Comparison of ENCODE assay signal across 1 cellular context in genomic region chr17:50268632-50269287, GRCh38.
TF ChIP-seq lines count a peak whose summit lies in the region.

No MANE protein-coding gene starts in this region.

TF ChIP-seq in H1, 55 proteins besides CTCF, POLR2A, EP300 and RAD21:
- TF ChIP-seq EZH2 (IDR thresholded peaks at IDR 0.05; ENCODE audit: low read depth, low read length, severe bottlenecking), result no peak
- TF ChIP-seq CTBP2 (IDR thresholded peaks at IDR 0.05; ENCODE audit: borderline replicate concordance, insufficient read depth, insufficient read length, low read length), result no peak
- no peak for TF ChIP-seq SIRT6 (IDR thresholded peaks at IDR 0.05; ENCODE audit: low read length)
- no peak for TF ChIP-seq TBP (IDR thresholded peaks at IDR 0.05; ENCODE audit: low read depth, low read length)
TF ChIP-seq in H1: peak in this region for 0.
